Comparison of ENCODE assay signal across 32 cellular contexts in genomic region chr3:94020293-94020692, GRCh38. TPM values are rescaled to one million over a fixed set of nuclear protein-coding genes. Genes with fewer than 3 reads are reported as not detected.
"Had no signal": no experiment of that assay in that cellular context is flagged by ENCODE, and none has a peak within 500 bp of the region (broad histone marks: within the 10 kb centered on the region; RNA-seq: fewer than 3 reads in every experiment).

No MANE protein-coding gene starts in this region.

- FAIRE-seq: bronchial epithelial cell, TTC549 had no signal

- H3K36me3 ChIP-seq: ascending aorta, cardiac muscle cell had no signal

- H3K4me3 ChIP-seq: ascending aorta, cardiac muscle cell had no signal

- ATAC-seq: activated CD4-positive, alpha-beta T cell treated with anti-CD3 and anti-CD28 coated beads for 36 hours; activated CD8-positive, alpha-beta memory T cell treated with anti-CD3 and anti-CD28 coated beads, Interleukin-2, amount 10 ng/mL, durations not matched to agents 7 days and 5 days; activated CD8-positive, alpha-beta T cell treated with anti-CD3 and anti-CD28 coated beads, Interleukin-2, amount 10 ng/mL, durations not matched to agents 7 days and 5 days; activated naive CD8-positive, alpha-beta T cell treated with anti-CD3 and anti-CD28 coated beads, Interleukin-2, amount 50 U/mL, for 24 hours had no signal

- H3K9me3 ChIP-seq: ascending aorta had no signal

- H3K4me1 ChIP-seq: ascending aorta had no signal

- DNase-seq: activated B cell treated with CpG ODN at 0.5 μM for 24 hours; activated CD4-positive, alpha-beta memory T cell treated with anti-CD3 and anti-CD28 coated beads, Interleukin-2, amount 10 ng/mL, durations not matched to agents 7 days and 5 days; activated CD4-positive, alpha-beta T cell treated with anti-CD3 and anti-CD28 coated beads for 1 hour; activated CD4-positive, alpha-beta T cell treated with anti-CD3 and anti-CD28 coated beads for 36 hours; activated CD4-positive, alpha-beta T cell treated with anti-CD3 and anti-CD28 coated beads for 48 hours; activated CD4-positive, alpha-beta T cell treated with anti-CD3 and anti-CD28 coated beads, Interleukin-2, amount 10 ng/mL, durations not matched to agents 7 days and 5 days; activated CD4-positive, alpha-beta T cell treated with anti-CD3 and anti-CD28 coated beads, Interleukin-2, amount 50 U/mL, for 48 hours; activated CD8-positive, alpha-beta memory T cell treated with anti-CD3 and anti-CD28 coated beads for 24 hours; activated CD8-positive, alpha-beta memory T cell treated with anti-CD3 and anti-CD28 coated beads, Interleukin-2, amount 10 ng/mL, durations not matched to agents 7 days and 5 days; activated CD8-positive, alpha-beta memory T cell treated with anti-CD3 and anti-CD28 coated beads, Interleukin-2, amount 50 U/mL, for 48 hours; activated CD8-positive, alpha-beta T cell treated with anti-CD3 and anti-CD28 coated beads, Interleukin-2, amount 10 ng/mL, durations not matched to agents 7 days and 5 days; activated effector memory CD4-positive, alpha-beta T cell treated with Interleukin-2 at 50 U/mL for 16 hours; activated gamma-delta T cell; activated naive CD4-positive, alpha-beta T cell treated with anti-CD3 and anti-CD28 coated beads, Interleukin-2, amount 10 ng/mL, durations not matched to agents 7 days and 5 days; activated naive CD4-positive, alpha-beta T cell treated with Interleukin-2 at 50 U/mL for 16 hours; activated naive CD8-positive, alpha-beta T cell treated with anti-CD3 and anti-CD28 coated beads, Interleukin-2, amount 10 ng/mL, durations not matched to agents 7 days and 5 days; activated naive CD8-positive, alpha-beta T cell treated with anti-CD3 and anti-CD28 coated beads, Interleukin-2, amount 50 U/mL, for 24 hours; activated T-cell treated with anti-CD3 and anti-CD28 coated beads, Interleukin-2, amount 50 U/mL, for 24 hours; activated T-cell treated with anti-CD3 and anti-CD28 coated beads, Interleukin-2, amount 50 U/mL, for 48 hours; amygdala; anterior cingulate cortex; caudate nucleus; cerebellar nuclear complex; T-helper 2 cell; T-helper 9 cell had no signal

- H3K27me3 ChIP-seq: ascending aorta, cardiac muscle cell had no signal

- H3K27ac ChIP-seq: ascending aorta, cardiac muscle cell, VCaP had no signal

RNA-seq across cellular contexts. Expression of gene STX19, which starts 8.1 kb away (rescaled TPM):
- total RNA-seq: activated B cell treated with CpG ODN at 0.5 μM for 24 hours; activated CD4-positive, alpha-beta memory T cell treated with anti-CD3 and anti-CD28 coated beads, Interleukin-2, amount 10 ng/mL, durations not matched to agents 7 days and 5 days; activated CD4-positive, alpha-beta T cell treated with anti-CD3 and anti-CD28 coated beads for 36 hours; activated CD4-positive, alpha-beta T cell treated with anti-CD3 and anti-CD28 coated beads, Interleukin-2, amount 10 ng/mL, durations not matched to agents 7 days and 5 days; activated CD8-positive, alpha-beta memory T cell treated with anti-CD3 and anti-CD28 coated beads, Interleukin-2, amount 10 ng/mL, durations not matched to agents 7 days and 5 days; activated CD8-positive, alpha-beta T cell treated with anti-CD3 and anti-CD28 coated beads, Interleukin-2, amount 10 ng/mL, durations not matched to agents 7 days and 5 days; activated naive CD8-positive, alpha-beta T cell treated with anti-CD3 and anti-CD28 coated beads, Interleukin-2, amount 10 ng/mL, durations not matched to agents 7 days and 5 days; activated T-helper 2 cell treated with anti-CD3 and anti-CD28 coated beads, Interferon-gamma antibody, Interleukin-2, Interleukin-4, amounts not matched to agents 10 μg/mL and 5 μg/mL and 100 μg/mL, durations not matched to agents 14 hours and 24 hours and 36 hours; ascending aorta; cardiac muscle cell; chondrocyte had no signal
- polyA plus RNA-seq: cardiac muscle cell had no signal

RNA-seq across cellular contexts. Expression of gene PROS1, which starts 46.6 kb away (rescaled TPM):
- total RNA-seq: activated B cell treated with CpG ODN at 0.5 μM for 24 hours had no signal
